Comparison of ENCODE assay signal across 8 cellular contexts in genomic region chr6:159981171-159981571, GRCh38. TPM values are rescaled to one million over a fixed set of nuclear protein-coding genes. Genes with fewer than 3 reads are reported as not detected.
DNase-seq lines count a peak whose midpoint lies in the region; ATAC-seq and TF ChIP-seq lines count a peak whose summit lies in the region.

No MANE protein-coding gene starts in this region.

- no peaks in the 10 kb centered on the region for H3K9me3 Mint-ChIP-seq in activated naive CD8-positive, alpha-beta T cell treated with anti-CD3 and anti-CD28 coated beads, Interleukin-2, amount 10 ng/mL, durations not matched to agents 7 days and 5 days
- H3K9me3 Mint-ChIP-seq in naive B cell = no peaks in the 10 kb centered on the region

- POLR2A ChIA-PET in activated naive CD8-positive, alpha-beta T cell treated with anti-CD3 and anti-CD28 coated beads, Interleukin-2, amount 10 ng/mL, durations not matched to agents 7 days and 5 days (lab: Charles Lee) = interaction anchor here (1.4 to 6.4 kb wide), 3 partner anchors 11 to 255 kb away, joined by 3 to 48 read pairs (median 17); partner anchors contain the start of gene IGF2R

- peak overlapping the region in 19 of 59 donors; percentile 4 to 75 (median 40) for H3K27ac ChIP-seq in dorsolateral prefrontal cortex

- H3K27ac Mint-ChIP-seq in activated naive CD8-positive, alpha-beta T cell treated with anti-CD3 and anti-CD28 coated beads, Interleukin-2, amount 10 ng/mL, durations not matched to agents 7 days and 5 days = peak overlapping the region; percentile 91
- H3K27ac Mint-ChIP-seq in naive B cell = peak overlapping the region in 4 of 6 donors; percentile 58 to 97 (median 90)

- no peaks in the 10 kb centered on the region for H3K27me3 Mint-ChIP-seq in activated naive CD8-positive, alpha-beta T cell treated with anti-CD3 and anti-CD28 coated beads, Interleukin-2, amount 10 ng/mL, durations not matched to agents 7 days and 5 days
- H3K27me3 Mint-ChIP-seq in naive B cell = peaks cover 7 to 10% (median 10%) of the 10 kb centered on the region in 3 donors

- peak overlapping the region; percentile 67 for H3K4me3 Mint-ChIP-seq in activated naive CD8-positive, alpha-beta T cell treated with anti-CD3 and anti-CD28 coated beads, Interleukin-2, amount 10 ng/mL, durations not matched to agents 7 days and 5 days
- H3K4me3 Mint-ChIP-seq in naive B cell = peak overlapping the region; percentile 61 to 93 (median 86)

- H3K4me1 Mint-ChIP-seq in activated naive CD8-positive, alpha-beta T cell treated with anti-CD3 and anti-CD28 coated beads, Interleukin-2, amount 10 ng/mL, durations not matched to agents 7 days and 5 days = peaks cover 75% of the 10 kb centered on the region
- H3K4me1 Mint-ChIP-seq in naive B cell = peaks cover 56 to 84% (median 80%) of the 10 kb centered on the region in 3 donors

- H3K4me3 ChIP-seq in dorsolateral prefrontal cortex = no peak overlapping the region

- intact Hi-C loops in dorsolateral prefrontal cortex (cut with DNase I) = loop anchor here in 1 of 2 donors (5.0 kb wide), 1 partner anchor 46 kb away; no protein-coding TSS in a partner anchor

- H3K27me3 ChIP-seq in dorsolateral prefrontal cortex = no peaks in the 10 kb centered on the region

- no peak for TF ChIP-seq CTCF in dorsolateral prefrontal cortex (IDR thresholded peaks at IDR 0.05 in 54 of 56, conservative IDR thresholded peaks at IDR 0.05 in 2 of 56; ENCODE audit: low read depth in 1 of 56, partially characterized antibody in 56 of 56)

- peaks cover 2% of the 10 kb centered on the region for H3K36me3 Mint-ChIP-seq in activated naive CD8-positive, alpha-beta T cell treated with anti-CD3 and anti-CD28 coated beads, Interleukin-2, amount 10 ng/mL, durations not matched to agents 7 days and 5 days
- no peaks in the 10 kb centered on the region for H3K36me3 Mint-ChIP-seq in naive B cell

- no peak for ATAC-seq in activated naive CD8-positive, alpha-beta T cell treated with anti-CD3 and anti-CD28 coated beads, Interleukin-2, amount 10 ng/mL, durations not matched to agents 7 days and 5 days (ENCODE audit: low read depth)
- no peak for ATAC-seq in naive B cell (ENCODE audit: low read depth in 2 of 2)
- no peak for ATAC-seq in GM19324 (IDR thresholded peaks at IDR 0.05; ENCODE audit: low FRiP score, unreplicated experiment)
- ATAC-seq in GM21717 (IDR thresholded peaks at IDR 0.05; ENCODE audit: unreplicated experiment) = no peak

- peak; percentile 33 for DNase-seq in stimulated activated CD4-positive, alpha-beta T cell treated with anti-CD3 and anti-CD28 coated beads, Interleukin-4, amount 100 ng/mL, for 24 hours
- DNase-seq in stimulated activated CD4-positive, alpha-beta T cell treated with anti-CD3 and anti-CD28 coated beads, Interleukin-12 subunit alpha, Interleukin-12 subunit beta, amount 100 ng/mL, for 4 hours = no peak
- no peak for DNase-seq in activated naive CD8-positive, alpha-beta T cell treated with anti-CD3 and anti-CD28 coated beads, Interleukin-2, amount 10 ng/mL, durations not matched to agents 7 days and 5 days
- DNase-seq in naive B cell = no peak
- no peak for DNase-seq in dorsolateral prefrontal cortex
- DNase-seq in HuH-7 (ENCODE audit: low spot score) = no peak

RNA-seq across cellular contexts. Expression of gene IGF2R, which starts 12.3 kb away (rescaled TPM):
- 10 to 100 TPM; 75.0 to 77.7 TPM for total RNA-seq in activated naive CD8-positive, alpha-beta T cell treated with anti-CD3 and anti-CD28 coated beads, Interleukin-2, amount 10 ng/mL, durations not matched to agents 7 days and 5 days
- 10 to 100 TPM in 1 of 6 donors, 1 to 10 TPM in 5; 2.3 to 12.1 (median 7.0) TPM for polyA plus RNA-seq in naive B cell (ENCODE audit: low read depth in 6 of 6)
- 10 to 100 TPM; 28.4 to 54.8 (median 42.0) TPM for total RNA-seq in dorsolateral prefrontal cortex
